ENCODE assay signal across 25 cellular contexts in the genomic region with DNA sequence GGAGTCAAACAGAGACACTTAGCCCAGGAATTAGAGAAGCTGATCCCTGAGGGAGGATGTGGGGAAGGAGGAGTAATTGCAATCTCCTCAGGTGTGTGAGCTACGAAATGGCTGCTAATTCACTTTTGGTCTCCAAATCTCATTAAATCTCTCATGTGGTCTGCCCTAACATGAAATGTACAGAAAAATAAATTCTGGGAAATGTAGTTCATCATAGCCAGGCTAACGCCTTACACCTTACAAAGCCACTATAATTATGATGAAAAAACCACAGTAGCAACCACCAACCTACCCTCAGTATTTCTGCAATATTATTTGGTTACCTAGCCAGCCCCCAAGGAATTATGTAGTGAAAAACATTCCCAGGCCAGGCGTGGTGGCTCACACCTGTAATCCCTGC.
DNase-seq lines count a peak whose midpoint lies in the region; ATAC-seq, FAIRE-seq and TF ChIP-seq lines count a peak whose summit lies in the region.
"Had no signal": no experiment of that assay in that cellular context is flagged by ENCODE, and none has a peak within 500 bp of the region (broad histone marks: within the 10 kb centered on the region; RNA-seq: fewer than 3 reads in every experiment).

No MANE protein-coding gene starts in this region.

- H3K23ac ChIP-seq in H1 (ENCODE audit: insufficient read length): no peak overlapping the region

- intact Hi-C loops in natural killer cell (cut with micrococcal nuclease) (no loop called here), testis (cut with DNase I; ENCODE audit: low total_unique reads) (no loop called here), PC-9 (cut with micrococcal nuclease; ENCODE audit: unreplicated experiment) (no loop called here), MCF 10A (cut with micrococcal nuclease) (no loop called here)

- peak overlapping the region; percentile 44 for H3K4ac ChIP-seq in H1 (replicated peaks; ENCODE audit: insufficient read length, low read depth, low read length)

- BruUV-seq in PC-9 (replicated peaks; lab: Mats Ljungman, UMichigan) (no TSS peak), MCF 10A (replicated peaks; lab: Mats Ljungman, UMichigan) (no TSS peak)

- peak in 1 of 2 donors; percentile 55 for ATAC-seq in natural killer cell treated with Interleukin-12 subunit alpha and Interleukin-12 subunit beta and Interleukin-15 and Interleukin-18, amount 100 ng/mL, for 72 hours
- no peak for ATAC-seq in natural killer cell
- no peak for ATAC-seq in activated CD8-positive, alpha-beta T cell treated with anti-CD3 and anti-CD28 coated beads, Interleukin-2, amount 10 ng/mL, durations not matched to agents 7 days and 5 days
- no peak for ATAC-seq in stimulated activated naive B cell treated with anti-CD40 and anti-IgM and Interleukin-4, amounts not matched to agents 10 μg/mL and 1 μg/mL and 100 μg/mL, for 72 hours (replicated peaks)
- ATAC-seq: A549; CD8-positive, alpha-beta T cell; GM12878 had no signal

- POLR2A ChIA-PET in activated CD8-positive, alpha-beta T cell treated with anti-CD3 and anti-CD28 coated beads, Interleukin-2, amount 10 ng/mL, durations not matched to agents 7 days and 5 days (lab: Charles Lee): interaction anchor here (0.6 kb wide), 1 partner anchor 368 kb away, joined by 3 read pairs; no protein-coding TSS in a partner anchor
- POLR2A ChIA-PET in H1 (lab: Charles Lee; ENCODE audit: partially characterized antibody): no interaction called here
- POLR2A ChIA-PET in PC-9 (lab: Charles Lee; ENCODE audit: unreplicated experiment): no interaction called here
- POLR2A ChIA-PET in MCF 10A (lab: Yijun Ruan, JAX): no interaction called here

- no peak overlapping the region for H2BK5ac ChIP-seq in H1 (ENCODE audit: low read depth, low read length)

- TF ChIP-seq RAD21 in H1 (IDR thresholded peaks at IDR 0.05 in 1 of 2, conservative IDR thresholded peaks at IDR 0.05 in 1 of 2; ENCODE audit: low read depth in 2 of 2, low read length in 2 of 2): no peak

- H2BK120ac ChIP-seq in H1 (replicated peaks; ENCODE audit: low read depth, low read length): no peak overlapping the region

- H2BK12ac ChIP-seq in H1 (ENCODE audit: low read depth, low read length): no peak overlapping the region

- no peak overlapping the region for H2BK15ac ChIP-seq in H1 (ENCODE audit: low read length)

- H3K56ac ChIP-seq in H1 (replicated peaks; ENCODE audit: insufficient read length, low read depth, low read length): no peak overlapping the region

- no peak for DNase-seq in natural killer cell treated with Interleukin-12 subunit alpha and Interleukin-12 subunit beta and Interleukin-15 and Interleukin-18, amount 100 ng/mL, for 72 hours (ENCODE audit: low spot score)
- no peak for DNase-seq in natural killer cell
- DNase-seq in activated CD8-positive, alpha-beta T cell treated with anti-CD3 and anti-CD28 coated beads, Interleukin-2, amount 10 ng/mL, durations not matched to agents 7 days and 5 days: no peak
- DNase-seq in H1 (ENCODE audit: low read depth in 1 of 2, low spot score in 2 of 2): no peak
- no peak for DNase-seq in testis
- no peak for DNase-seq in stimulated activated naive B cell treated with anti-CD40 and anti-IgM and Interleukin-4, amounts not matched to agents 10 μg/mL and 1 μg/mL and 100 μg/mL, for 72 hours
- DNase-seq in PC-9: no peak
- DNase-seq in MCF 10A (ENCODE audit: unreplicated experiment): no peak
- DNase-seq: AML-193; Caco-2; Calu3; CD4-positive, alpha-beta T cell; CD8-positive, alpha-beta T cell; DMS79 treated with DMSO at 0.1 percent for 48 hours; EL; GDM1 had no signal

- no peak overlapping the region for H4K5ac ChIP-seq in H1 (ENCODE audit: insufficient read length, low read depth, low read length)

- H3K14ac ChIP-seq in H1 (ENCODE audit: insufficient read length): no peak overlapping the region

- H3K9me3 ChIP-seq in H1 (ENCODE audit: insufficient read depth in 2 of 2, low read depth in 1 of 2, low read length in 1 of 2) (no peaks in the 10 kb centered on the region), testis (no peaks in the 10 kb centered on the region), PC-9 (ENCODE audit: insufficient read depth, low read depth) (0 out of 2 replicates have a peak, but pooled peaks cover 3% of the 10 kb centered on the region)
- H3K9me3 ChIP-seq: Caco-2 had no signal

- H3K36me3 Mint-ChIP-seq in natural killer cell treated with Interleukin-12 subunit alpha and Interleukin-12 subunit beta and Interleukin-15 and Interleukin-18, amount 100 ng/mL, for 72 hours: peaks cover 6% of the 10 kb centered on the region
- H3K36me3 Mint-ChIP-seq in natural killer cell (no peaks in the 10 kb centered on the region), MCF 10A (ENCODE audit: insufficient read depth, unreplicated experiment) (no peaks in the 10 kb centered on the region)
- peaks cover 3% of the 10 kb centered on the region for H3K36me3 Mint-ChIP-seq in activated CD8-positive, alpha-beta T cell treated with anti-CD3 and anti-CD28 coated beads, Interleukin-2, amount 10 ng/mL, durations not matched to agents 7 days and 5 days (ENCODE audit: low read depth)
- H3K36me3 Mint-ChIP-seq in stimulated activated naive B cell treated with anti-CD40 and anti-IgM and Interleukin-4, amounts not matched to agents 10 μg/mL and 1 μg/mL and 100 μg/mL, for 72 hours: no peaks in the 10 kb centered on the region
- H3K36me3 Mint-ChIP-seq: CD8-positive, alpha-beta T cell had no signal

- H3K9me2 ChIP-seq in PC-9 (ENCODE audit: insufficient read depth): no peaks in the 10 kb centered on the region

- H3K4me2 ChIP-seq in H1 (ENCODE audit: insufficient read depth in 1 of 2, low read depth in 2 of 2, low read length in 2 of 2) (no peak overlapping the region), PC-9 (no peak overlapping the region)
- H3K4me2 ChIP-seq: A549; BLaER1 treated with 17β-estradiol and CSF1 and Interleukin-3, amounts not matched to agents 10 nM and 100 nM had no signal

- H3K79me2 ChIP-seq in H1 (ENCODE audit: control insufficient read depth in 1 of 2, insufficient read depth in 2 of 2, low read length in 2 of 2): no peaks in the 10 kb centered on the region
- H3K79me2 ChIP-seq in PC-9 (ENCODE audit: low read depth): no peaks in the 10 kb centered on the region

- 89% methylated on average over 3 of the region's 3 CpGs; no CpG with 5 or more reads in 1 of the 2 experiments for WGBS in H1 (ENCODE audit: extremely low coverage in 1 of 2, insufficient coverage in 1 of 2, insufficient read length in 1 of 2, insufficient replicate concordance in 2 of 2, low coverage in 1 of 2, low lambda C conversion rate in 2 of 2, missing lambda C conversion rate in 1 of 2), 2 experiments
- 97 to 98% methylated on average over 3 of the region's 3 CpGs for WGBS in testis, 2 donors

- TF ChIP-seq POLR2A in H1 (IDR thresholded peaks at IDR 0.05; ENCODE audit: control extremely low read depth in 1 of 2, low read depth in 2 of 2, low read length in 2 of 2) (no peak), testis (IDR thresholded peaks at IDR 0.05) (no peak)

- no peak overlapping the region for H3K4me3 ChIP-seq in H1 (ENCODE audit: extremely low read depth in 1 of 4, insufficient read depth in 2 of 4, low read depth in 3 of 4, low read length in 4 of 4)
- no peak overlapping the region for H3K4me3 ChIP-seq in testis
- no peak overlapping the region for H3K4me3 ChIP-seq in PC-9
- H3K4me3 ChIP-seq: A549; BLaER1 treated with 17β-estradiol and CSF1 and Interleukin-3, amounts not matched to agents 10 nM and 100 nM; GM12878 had no signal

- H3K23me2 ChIP-seq in H1 (ENCODE audit: low read depth, low read length): no peaks in the 10 kb centered on the region

- H3K27me3 ChIP-seq in H1 (replicated peaks in 1 of 4; ENCODE audit: control insufficient read depth in 3 of 4, extremely low read depth in 1 of 4, insufficient read depth in 3 of 4, low read length in 3 of 4) (no peaks in the 10 kb centered on the region), testis (no peaks in the 10 kb centered on the region), PC-9 (ENCODE audit: insufficient read depth, low read depth) (no peaks in the 10 kb centered on the region)
- H3K27me3 ChIP-seq: BLaER1 treated with 17β-estradiol and CSF1 and Interleukin-3, amounts not matched to agents 10 nM and 100 nM had no signal

- peak overlapping the region; percentile 28 for H3K4me3 Mint-ChIP-seq in natural killer cell treated with Interleukin-12 subunit alpha and Interleukin-12 subunit beta and Interleukin-15 and Interleukin-18, amount 100 ng/mL, for 72 hours
- H3K4me3 Mint-ChIP-seq in natural killer cell (no peak overlapping the region), MCF 10A (ENCODE audit: unreplicated experiment) (no peak overlapping the region)
- H3K4me3 Mint-ChIP-seq in activated CD8-positive, alpha-beta T cell treated with anti-CD3 and anti-CD28 coated beads, Interleukin-2, amount 10 ng/mL, durations not matched to agents 7 days and 5 days: no peak overlapping the region
- H3K4me3 Mint-ChIP-seq in stimulated activated naive B cell treated with anti-CD40 and anti-IgM and Interleukin-4, amounts not matched to agents 10 μg/mL and 1 μg/mL and 100 μg/mL, for 72 hours: no peak overlapping the region
- H3K4me3 Mint-ChIP-seq: B cell; CD4-positive, alpha-beta T cell; CD8-positive, alpha-beta T cell had no signal

- no peaks in the 10 kb centered on the region for H3K36me3 ChIP-seq in H1 (ENCODE audit: control insufficient read depth in 2 of 4, insufficient read depth in 4 of 4, low read length in 3 of 4)
- H3K36me3 ChIP-seq in testis (ENCODE audit: low read depth, missing control alignments): no peaks in the 10 kb centered on the region
- no peaks in the 10 kb centered on the region for H3K36me3 ChIP-seq in PC-9 (ENCODE audit: low read depth)
- H3K36me3 ChIP-seq: BLaER1 treated with 17β-estradiol and CSF1 and Interleukin-3, amounts not matched to agents 10 nM and 100 nM had no signal

- peaks cover 4% of the 10 kb centered on the region for H3K9me3 Mint-ChIP-seq in natural killer cell treated with Interleukin-12 subunit alpha and Interleukin-12 subunit beta and Interleukin-15 and Interleukin-18, amount 100 ng/mL, for 72 hours
- H3K9me3 Mint-ChIP-seq in natural killer cell (no peaks in the 10 kb centered on the region), MCF 10A (ENCODE audit: unreplicated experiment) (no peaks in the 10 kb centered on the region)
- peaks cover 10% of the 10 kb centered on the region for H3K9me3 Mint-ChIP-seq in activated CD8-positive, alpha-beta T cell treated with anti-CD3 and anti-CD28 coated beads, Interleukin-2, amount 10 ng/mL, durations not matched to agents 7 days and 5 days (ENCODE audit: insufficient read depth)
- H3K9me3 Mint-ChIP-seq in stimulated activated naive B cell treated with anti-CD40 and anti-IgM and Interleukin-4, amounts not matched to agents 10 μg/mL and 1 μg/mL and 100 μg/mL, for 72 hours: peaks cover 1 to 3% of the 10 kb centered on the region in 2 donors
- H3K9me3 Mint-ChIP-seq: CD4-positive, alpha-beta T cell; CD8-positive, alpha-beta T cell had no signal

- H4K91ac ChIP-seq in H1 (replicated peaks; ENCODE audit: insufficient read length, low read length): no peak overlapping the region

- no peaks in the 10 kb centered on the region for H3K79me1 ChIP-seq in H1 (ENCODE audit: low read depth, low read length)

- H2AFZ ChIP-seq in H1 (ENCODE audit: low read length) (no peak overlapping the region), PC-9 (no peak overlapping the region)

- H3F3A ChIP-seq in PC-9 (ENCODE audit: insufficient read depth, low read depth): no peaks in the 10 kb centered on the region

- FAIRE-seq in H1 (lab: Jason Lieb, UNC): no peak
- FAIRE-seq: A549, D721Med, GM12878, GM12892, GM19239 had no signal

- H3K27ac ChIP-seq in H1 (ENCODE audit: low read depth, low read length): no peak overlapping the region
- H3K27ac ChIP-seq in testis: peak overlapping the region; percentile 40 to 55
- H3K27ac ChIP-seq in PC-9: no peak overlapping the region
- H3K27ac ChIP-seq: 22Rv1; A549; BLaER1 treated with 17β-estradiol and CSF1 and Interleukin-3, amounts not matched to agents 10 nM and 100 nM; C4-2B had no signal

- no peak overlapping the region for H2BK20ac ChIP-seq in H1 (ENCODE audit: low read length)

- no peak overlapping the region for H3K9ac ChIP-seq in H1 (replicated peaks in 1 of 4; ENCODE audit: extremely low read depth in 1 of 4, low read depth in 3 of 4, low read length in 3 of 4)
- H3K9ac ChIP-seq: BLaER1 treated with 17β-estradiol and CSF1 and Interleukin-3, amounts not matched to agents 10 nM and 100 nM had no signal

- H3K27me3 Mint-ChIP-seq in natural killer cell treated with Interleukin-12 subunit alpha and Interleukin-12 subunit beta and Interleukin-15 and Interleukin-18, amount 100 ng/mL, for 72 hours: no peaks in the 10 kb centered on the region
- H3K27me3 Mint-ChIP-seq in natural killer cell (ENCODE audit: low read depth in 2 of 2) (no peaks in the 10 kb centered on the region), MCF 10A (ENCODE audit: insufficient read depth, unreplicated experiment) (no peaks in the 10 kb centered on the region)
- H3K27me3 Mint-ChIP-seq in activated CD8-positive, alpha-beta T cell treated with anti-CD3 and anti-CD28 coated beads, Interleukin-2, amount 10 ng/mL, durations not matched to agents 7 days and 5 days (ENCODE audit: low read depth): peaks cover 3% of the 10 kb centered on the region
- no peaks in the 10 kb centered on the region for H3K27me3 Mint-ChIP-seq in stimulated activated naive B cell treated with anti-CD40 and anti-IgM and Interleukin-4, amounts not matched to agents 10 μg/mL and 1 μg/mL and 100 μg/mL, for 72 hours
- H3K27me3 Mint-ChIP-seq: B cell; CD4-positive, alpha-beta T cell had no signal

- H2AK5ac ChIP-seq in H1 (ENCODE audit: low read depth, low read length): no peak overlapping the region

- peaks cover 17 to 42% of the 10 kb centered on the region in 2 donors for H3K4me1 Mint-ChIP-seq in natural killer cell treated with Interleukin-12 subunit alpha and Interleukin-12 subunit beta and Interleukin-15 and Interleukin-18, amount 100 ng/mL, for 72 hours (ENCODE audit: low read depth in 2 of 2)
- H3K4me1 Mint-ChIP-seq in natural killer cell (peaks cover 5 to 13% of the 10 kb centered on the region in 2 donors), MCF 10A (ENCODE audit: insufficient read depth, unreplicated experiment) (peaks cover 5% of the 10 kb centered on the region)
- peaks cover 15% of the 10 kb centered on the region for H3K4me1 Mint-ChIP-seq in activated CD8-positive, alpha-beta T cell treated with anti-CD3 and anti-CD28 coated beads, Interleukin-2, amount 10 ng/mL, durations not matched to agents 7 days and 5 days (ENCODE audit: low read depth)
- no peaks in the 10 kb centered on the region for H3K4me1 Mint-ChIP-seq in stimulated activated naive B cell treated with anti-CD40 and anti-IgM and Interleukin-4, amounts not matched to agents 10 μg/mL and 1 μg/mL and 100 μg/mL, for 72 hours
- H3K4me1 Mint-ChIP-seq: B cell had no signal

- CTCF ChIA-PET in activated CD8-positive, alpha-beta T cell treated with anti-CD3 and anti-CD28 coated beads, Interleukin-2, amount 10 ng/mL, durations not matched to agents 7 days and 5 days (lab: Charles Lee): no interaction called here
- CTCF ChIA-PET in H1 (lab: Charles Lee; ENCODE audit: partially characterized antibody): interaction anchor here (1.3 kb wide), 1 partner anchor 21 kb away, joined by 3 read pairs; no protein-coding TSS in a partner anchor
- CTCF ChIA-PET in PC-9 (lab: Charles Lee): no interaction called here
- CTCF ChIA-PET in MCF 10A (lab: Yijun Ruan, JAX): interaction anchor here (1.0 kb wide), 1 partner anchor 82 kb away, joined by 3 read pairs; no protein-coding TSS in a partner anchor

- no peak overlapping the region for H4K8ac ChIP-seq in H1 (ENCODE audit: extremely low read depth, insufficient read depth, low read length)

- H4K20me1 ChIP-seq in H1 (replicated peaks in 1 of 2; ENCODE audit: control insufficient read depth in 1 of 2, insufficient read depth in 2 of 2, low read length in 2 of 2) (no peaks in the 10 kb centered on the region), PC-9 (ENCODE audit: insufficient read depth) (no peaks in the 10 kb centered on the region)
- H4K20me1 ChIP-seq: BLaER1 treated with 17β-estradiol and CSF1 and Interleukin-3, amounts not matched to agents 10 nM and 100 nM had no signal

- no peak for TF ChIP-seq EP300 in H1 (IDR thresholded peaks at IDR 0.05; ENCODE audit: borderline replicate concordance in 1 of 2, low read depth in 2 of 2, low read length in 2 of 2)

- H3K27ac Mint-ChIP-seq in natural killer cell treated with Interleukin-12 subunit alpha and Interleukin-12 subunit beta and Interleukin-15 and Interleukin-18, amount 100 ng/mL, for 72 hours: peak overlapping the region; percentile 18 to 51
- H3K27ac Mint-ChIP-seq in natural killer cell: no peak overlapping the region
- H3K27ac Mint-ChIP-seq in activated CD8-positive, alpha-beta T cell treated with anti-CD3 and anti-CD28 coated beads, Interleukin-2, amount 10 ng/mL, durations not matched to agents 7 days and 5 days: peak overlapping the region; percentile 58
- H3K27ac Mint-ChIP-seq in stimulated activated naive B cell treated with anti-CD40 and anti-IgM and Interleukin-4, amounts not matched to agents 10 μg/mL and 1 μg/mL and 100 μg/mL, for 72 hours: no peak overlapping the region
- no peak overlapping the region for H3K27ac Mint-ChIP-seq in MCF 10A (ENCODE audit: low read depth, unreplicated experiment)
- H3K27ac Mint-ChIP-seq: B cell; CD4-positive, alpha-beta T cell; CD8-positive, alpha-beta T cell had no signal

- H3K18ac ChIP-seq in H1 (ENCODE audit: extremely low read depth, low read length): 0 out of 2 replicates have a peak overlapping the region, but pooled peaks have one; percentile 32

- no peak for TF ChIP-seq CTCF in natural killer cell (IDR thresholded peaks at IDR 0.05)
- no peak for TF ChIP-seq CTCF in H1 (IDR thresholded peaks at IDR 0.05; ENCODE audit: control extremely low read depth in 1 of 3, insufficient read depth in 1 of 3, low read depth in 1 of 3, low read length in 3 of 3)
- TF ChIP-seq CTCF in testis (IDR thresholded peaks at IDR 0.05): no peak
- no peak for TF ChIP-seq CTCF in PC-9 (conservative IDR thresholded peaks at IDR 0.05)
- TF ChIP-seq CTCF in MCF 10A (IDR thresholded peaks at IDR 0.05; ENCODE audit: unreplicated experiment): no peak

- no peaks in the 10 kb centered on the region; a peak in 1 of 7 replicates for H3K4me1 ChIP-seq in H1 (replicated peaks in 1 of 4; ENCODE audit: control insufficient read depth in 3 of 4, insufficient read depth in 4 of 4, low read length in 3 of 4)
- H3K4me1 ChIP-seq in testis: peaks cover 9% of the 10 kb centered on the region
- no peaks in the 10 kb centered on the region for H3K4me1 ChIP-seq in PC-9 (replicated peaks; ENCODE audit: insufficient read depth)
- H3K4me1 ChIP-seq: A549, Caco-2 had no signal

Comparison
In these comparisons a context has a peak if more than half of its experiments do, and no peak if none do; other contexts are left out.
1. H3K27ac Mint-ChIP-seq: peak in natural killer cell treated with Interleukin-12 subunit alpha and Interleukin-12 subunit beta and Interleukin-15 and Interleukin-18, amount 100 ng/mL, for 72 hours (2 of 2) and activated CD8-positive, alpha-beta T cell treated with anti-CD3 and anti-CD28 coated beads, Interleukin-2, amount 10 ng/mL, durations not matched to agents 7 days and 5 days (single experiment); none in natural killer cell (0 of 2), stimulated activated naive B cell treated with anti-CD40 and anti-IgM and Interleukin-4, amounts not matched to agents 10 μg/mL and 1 μg/mL and 100 μg/mL, for 72 hours (single experiment) and MCF 10A (single experiment).
2. H3K27ac ChIP-seq: peak in testis (2 of 2); none in H1 (single experiment) and PC-9 (single experiment).
3. CTCF ChIA-PET loops: an anchor here in H1 (1.3 kb wide) and MCF 10A (1.0 kb wide); none called in activated CD8-positive, alpha-beta T cell treated with anti-CD3 and anti-CD28 coated beads, Interleukin-2, amount 10 ng/mL, durations not matched to agents 7 days and 5 days and PC-9.